Comparison of ENCODE assay signal across 15 cellular contexts in the genomic region with DNA sequence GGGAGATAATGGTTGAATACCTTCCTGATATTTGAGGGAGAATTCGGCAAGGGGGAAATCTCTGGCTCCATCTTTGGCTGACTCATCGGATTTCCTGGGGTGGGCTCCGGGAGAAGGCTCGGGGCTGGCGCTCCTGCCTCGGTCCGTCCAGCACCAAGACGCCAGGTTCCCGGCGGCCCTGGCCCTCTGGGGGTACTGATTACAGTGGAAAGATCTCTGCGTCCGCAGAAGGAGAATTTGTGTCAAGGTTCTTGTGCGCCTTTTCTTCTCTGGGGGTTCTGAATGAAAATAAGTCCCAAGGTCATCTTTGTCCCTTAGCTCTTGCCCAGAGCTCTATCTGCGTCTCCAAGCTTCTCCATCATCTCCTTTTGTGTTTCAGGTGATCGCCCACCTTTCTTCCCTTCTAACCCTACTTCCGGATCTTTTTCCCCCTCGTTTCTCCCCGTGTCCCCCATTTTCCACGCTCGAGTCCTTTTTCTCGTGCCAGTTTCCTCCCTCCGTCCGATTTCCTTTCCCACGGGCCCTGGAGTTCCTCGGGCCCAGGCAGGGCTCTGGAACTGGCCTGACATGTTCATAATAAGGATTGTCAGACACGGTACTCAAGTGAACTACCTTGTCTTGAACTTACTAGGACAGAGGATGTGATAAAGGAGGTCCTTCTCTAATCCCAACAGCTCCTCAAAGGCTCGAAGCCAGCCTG. TPM values are rescaled to one million over a fixed set of nuclear protein-coding genes. Genes with fewer than 3 reads are reported as not detected.
DNase-seq lines count a peak whose midpoint lies in the region; ATAC-seq, FAIRE-seq and TF ChIP-seq lines count a peak whose summit lies in the region.
"Had no signal": no experiment of that assay in that cellular context is flagged by ENCODE, and none has a peak within 500 bp of the region (broad histone marks: within the 10 kb centered on the region; RNA-seq: fewer than 3 reads in every experiment).

No MANE protein-coding gene starts in this region.

- peak overlapping the region; percentile 27 to 28 for H3K4me3 ChIP-seq in kidney (ENCODE audit: low read length in 2 of 2)
- H3K4me3 ChIP-seq in sigmoid colon = no peak overlapping the region

- H3K4me3 Mint-ChIP-seq in activated naive CD4-positive, alpha-beta T cell treated with anti-CD3 and anti-CD28 coated beads, Interleukin-2, amount 10 ng/mL, durations not matched to agents 7 days and 5 days = peak overlapping the region; percentile 93
- peak overlapping the region; percentile 69 for H3K4me3 Mint-ChIP-seq in activated T-helper 2 cell treated with anti-CD3 and anti-CD28 coated beads, Interferon-gamma antibody, Interleukin-2, Interleukin-4, amounts not matched to agents 10 μg/mL and 5 μg/mL and 100 μg/mL, durations not matched to agents 14 hours and 24 hours and 36 hours (ENCODE audit: low read depth)
- H3K4me3 Mint-ChIP-seq in stimulated activated naive B cell treated with anti-CD40 and anti-IgM and Interleukin-4, amounts not matched to agents 10 μg/mL and 1 μg/mL and 100 μg/mL, for 72 hours = peak overlapping the region; percentile 43 to 87
- peak overlapping the region in 1 of 2 donors; percentile 98 for H3K4me3 Mint-ChIP-seq in CD14-positive monocyte

- H3K36me3 ChIP-seq in kidney (ENCODE audit: control insufficient read depth in 1 of 2, insufficient read depth in 2 of 2, low read length in 2 of 2) (no peaks in the 10 kb centered on the region), sigmoid colon (no peaks in the 10 kb centered on the region)
- H3K36me3 ChIP-seq: neutrophil had no signal

- intact Hi-C loops in activated T-helper 2 cell treated with anti-CD3 and anti-CD28 coated beads, Interferon-gamma antibody, Interleukin-2, Interleukin-4, amounts not matched to agents 10 μg/mL and 5 μg/mL and 100 μg/mL, durations not matched to agents 14 hours and 24 hours and 36 hours (cut with micrococcal nuclease) = loop anchor here (2.0 to 5.0 kb wide), 3 partner anchors 14 to 1732 kb away; a partner anchor contains a TSS
- intact Hi-C loops in kidney (cut with DNase I) = no loop called here
- intact Hi-C loops in CD14-positive monocyte (cut with micrococcal nuclease) = no loop called here
- intact Hi-C loops in sigmoid colon (cut with DNase I) = loop anchor here (5.0 kb wide), 1 partner anchor 88 kb away; no protein-coding TSS in a partner anchor

- no peak for ATAC-seq in stimulated activated naive B cell treated with anti-CD40 and anti-IgM and Interleukin-4, amounts not matched to agents 10 μg/mL and 1 μg/mL and 100 μg/mL, for 72 hours (replicated peaks)
- no peak for ATAC-seq in omental fat pad (ENCODE audit: low FRiP score)

- no peak for DNase-seq in activated naive CD4-positive, alpha-beta T cell treated with anti-CD3 and anti-CD28 coated beads, Interleukin-2, amount 10 ng/mL, durations not matched to agents 7 days and 5 days
- no peak for DNase-seq in activated naive CD4-positive, alpha-beta T cell (lab: John Stamatoyannopoulos, UW)
- DNase-seq in activated T-helper 2 cell treated with anti-CD3 and anti-CD28 coated beads, Interferon-gamma antibody, Interleukin-2, Interleukin-4, amounts not matched to agents 10 μg/mL and 5 μg/mL and 100 μg/mL, durations not matched to agents 14 hours and 24 hours and 36 hours (ENCODE audit: low spot score) = no peak
- no peak for DNase-seq in kidney
- DNase-seq in stimulated activated naive B cell treated with anti-CD40 and anti-IgM and Interleukin-4, amounts not matched to agents 10 μg/mL and 1 μg/mL and 100 μg/mL, for 72 hours = no peak
- DNase-seq in CD14-positive monocyte (ENCODE audit: low spot score) = no peak
- no peak for DNase-seq in omental fat pad (ENCODE audit: low spot score)
- no peak for DNase-seq in sigmoid colon
- DNase-seq: activated effector memory CD4-positive, alpha-beta T cell treated with Interleukin-2 at 50 U/mL for 16 hours; KBM-7; kidney glomerular epithelial cell; NCI-H1694; RPMI8226; stimulated activated CD8-positive, alpha-beta memory T cell treated with anti-CD3 and anti-CD28 coated beads, Interleukin-4, amount 100 ng/mL, for 48 hours had no signal

- peak overlapping the region; percentile 63 for H3K27ac Mint-ChIP-seq in activated naive CD4-positive, alpha-beta T cell treated with anti-CD3 and anti-CD28 coated beads, Interleukin-2, amount 10 ng/mL, durations not matched to agents 7 days and 5 days
- H3K27ac Mint-ChIP-seq in activated T-helper 2 cell treated with anti-CD3 and anti-CD28 coated beads, Interferon-gamma antibody, Interleukin-2, Interleukin-4, amounts not matched to agents 10 μg/mL and 5 μg/mL and 100 μg/mL, durations not matched to agents 14 hours and 24 hours and 36 hours = no peak overlapping the region
- H3K27ac Mint-ChIP-seq in stimulated activated naive B cell treated with anti-CD40 and anti-IgM and Interleukin-4, amounts not matched to agents 10 μg/mL and 1 μg/mL and 100 μg/mL, for 72 hours = peak overlapping the region; percentile 93
- H3K27ac Mint-ChIP-seq in CD14-positive monocyte = peak overlapping the region in 1 of 7 donors; percentile 68

- peaks cover 100% of the 10 kb centered on the region for H3K27me3 Mint-ChIP-seq in activated naive CD4-positive, alpha-beta T cell treated with anti-CD3 and anti-CD28 coated beads, Interleukin-2, amount 10 ng/mL, durations not matched to agents 7 days and 5 days
- peaks cover 86% of the 10 kb centered on the region for H3K27me3 Mint-ChIP-seq in activated T-helper 2 cell treated with anti-CD3 and anti-CD28 coated beads, Interferon-gamma antibody, Interleukin-2, Interleukin-4, amounts not matched to agents 10 μg/mL and 5 μg/mL and 100 μg/mL, durations not matched to agents 14 hours and 24 hours and 36 hours (ENCODE audit: low read depth)
- H3K27me3 Mint-ChIP-seq in stimulated activated naive B cell treated with anti-CD40 and anti-IgM and Interleukin-4, amounts not matched to agents 10 μg/mL and 1 μg/mL and 100 μg/mL, for 72 hours = peaks cover 84 to 100% of the 10 kb centered on the region in 2 donors
- peaks cover 81 to 90% (median 89%) of the 10 kb centered on the region in 3 donors for H3K27me3 Mint-ChIP-seq in CD14-positive monocyte (ENCODE audit: low read depth in 3 of 3)

- no peak for FAIRE-seq in kidney (lab: Jason Lieb, UNC)

- no peak overlapping the region for H3K27ac ChIP-seq in kidney (ENCODE audit: low read depth in 2 of 2, low read length in 2 of 2)
- H3K27ac ChIP-seq in sigmoid colon = peak overlapping the region in 2 of 4 donors; percentile 6 to 67
- H3K27ac ChIP-seq: neutrophil had no signal

- H3K4me1 Mint-ChIP-seq in activated naive CD4-positive, alpha-beta T cell treated with anti-CD3 and anti-CD28 coated beads, Interleukin-2, amount 10 ng/mL, durations not matched to agents 7 days and 5 days = peaks cover 79% of the 10 kb centered on the region
- H3K4me1 Mint-ChIP-seq in activated T-helper 2 cell treated with anti-CD3 and anti-CD28 coated beads, Interferon-gamma antibody, Interleukin-2, Interleukin-4, amounts not matched to agents 10 μg/mL and 5 μg/mL and 100 μg/mL, durations not matched to agents 14 hours and 24 hours and 36 hours (ENCODE audit: low read depth) = peaks cover 39% of the 10 kb centered on the region
- peaks cover 39 to 54% of the 10 kb centered on the region in 2 donors for H3K4me1 Mint-ChIP-seq in stimulated activated naive B cell treated with anti-CD40 and anti-IgM and Interleukin-4, amounts not matched to agents 10 μg/mL and 1 μg/mL and 100 μg/mL, for 72 hours
- peaks cover 75% of the 10 kb centered on the region for H3K4me1 Mint-ChIP-seq in CD14-positive monocyte

- TF ChIP-seq CTCF in kidney (IDR thresholded peaks at IDR 0.05; ENCODE audit: borderline replicate concordance, extremely low read depth, insufficient read depth) (no peak), CD14-positive monocyte (IDR thresholded peaks at IDR 0.05) (no peak), omental fat pad (IDR thresholded peaks at IDR 0.05) (no peak), sigmoid colon (IDR thresholded peaks at IDR 0.05) (no peak)

- H3K9me3 ChIP-seq in kidney (ENCODE audit: control insufficient read depth in 1 of 2, low read length in 2 of 2) (no peaks in the 10 kb centered on the region), sigmoid colon (no peaks in the 10 kb centered on the region)
- H3K9me3 ChIP-seq: neutrophil had no signal

- H3K4me1 ChIP-seq in kidney (ENCODE audit: control insufficient read depth in 1 of 2, insufficient read depth in 1 of 2, low read depth in 1 of 2, low read length in 2 of 2) (peaks cover 4 to 11% of the 10 kb centered on the region in 2 donors), sigmoid colon (peaks cover 0 to 42% (median 37%) of the 10 kb centered on the region in 4 donors)

- peaks cover 40% of the 10 kb centered on the region for H3K36me3 Mint-ChIP-seq in activated naive CD4-positive, alpha-beta T cell treated with anti-CD3 and anti-CD28 coated beads, Interleukin-2, amount 10 ng/mL, durations not matched to agents 7 days and 5 days
- peaks cover 9% of the 10 kb centered on the region for H3K36me3 Mint-ChIP-seq in activated T-helper 2 cell treated with anti-CD3 and anti-CD28 coated beads, Interferon-gamma antibody, Interleukin-2, Interleukin-4, amounts not matched to agents 10 μg/mL and 5 μg/mL and 100 μg/mL, durations not matched to agents 14 hours and 24 hours and 36 hours (ENCODE audit: low read depth)
- H3K36me3 Mint-ChIP-seq in stimulated activated naive B cell treated with anti-CD40 and anti-IgM and Interleukin-4, amounts not matched to agents 10 μg/mL and 1 μg/mL and 100 μg/mL, for 72 hours = peaks cover 17 to 18% of the 10 kb centered on the region in 2 donors
- peaks cover 17 to 41% of the 10 kb centered on the region in 2 donors for H3K36me3 Mint-ChIP-seq in CD14-positive monocyte

- WGBS in sigmoid colon, 2 donors = 13 to 16% methylated on average over 27 of the region's 27 CpGs

- no peak overlapping the region for H3K9ac ChIP-seq in kidney (ENCODE audit: low read length in 2 of 2)

- H3K9me3 Mint-ChIP-seq in activated naive CD4-positive, alpha-beta T cell treated with anti-CD3 and anti-CD28 coated beads, Interleukin-2, amount 10 ng/mL, durations not matched to agents 7 days and 5 days = peaks cover 4% of the 10 kb centered on the region
- peaks cover 15% of the 10 kb centered on the region for H3K9me3 Mint-ChIP-seq in activated T-helper 2 cell treated with anti-CD3 and anti-CD28 coated beads, Interferon-gamma antibody, Interleukin-2, Interleukin-4, amounts not matched to agents 10 μg/mL and 5 μg/mL and 100 μg/mL, durations not matched to agents 14 hours and 24 hours and 36 hours
- peaks cover 14% of the 10 kb centered on the region in 2 donors for H3K9me3 Mint-ChIP-seq in stimulated activated naive B cell treated with anti-CD40 and anti-IgM and Interleukin-4, amounts not matched to agents 10 μg/mL and 1 μg/mL and 100 μg/mL, for 72 hours
- peaks cover 16 to 70% (median 47%) of the 10 kb centered on the region in 7 donors for H3K9me3 Mint-ChIP-seq in CD14-positive monocyte

- no peak for TF ChIP-seq POLR2A in sigmoid colon (IDR thresholded peaks at IDR 0.05)

- H3K27me3 ChIP-seq in sigmoid colon = peaks cover 59 to 78% (median 75%) of the 10 kb centered on the region in 3 donors

- CTCF ChIA-PET in activated naive CD4-positive, alpha-beta T cell treated with anti-CD3 and anti-CD28 coated beads, Interleukin-2, amount 10 ng/mL, durations not matched to agents 7 days and 5 days (lab: Charles Lee) = interaction anchor here (1.0 to 2.5 kb wide), 4 partner anchors 9 to 524 kb away, joined by 3 to 10 read pairs (median 6); no protein-coding TSS in a partner anchor

- TF ChIP-seq EP300 in sigmoid colon (IDR thresholded peaks at IDR 0.05) = no peak

RNA-seq across cellular contexts. Expression of a gene that starts 11.6 kb away (rescaled TPM):
- 0.71 and 0.75 TPM in 2 replicates for total RNA-seq in activated T-helper 2 cell treated with anti-CD3 and anti-CD28 coated beads, Interferon-gamma antibody, Interleukin-2, Interleukin-4, amounts not matched to agents 10 μg/mL and 5 μg/mL and 100 μg/mL, durations not matched to agents 14 hours and 24 hours and 36 hours
- total RNA-seq in kidney (8.5 TPM), omental fat pad (10 to 100 TPM in 3 of 4 donors, 1 to 10 TPM in 1; 7.2 to 35.9 (median 18.7) TPM), sigmoid colon (10 to 100 TPM in 1 of 4 donors, 1 to 10 TPM in 3; 6.0 to 10.7 (median 7.5) TPM)
- polyA plus RNA-seq in kidney (ENCODE audit: insufficient read depth, low read depth, low replicate concordance) (6.4 TPM), CD14-positive monocyte (not detected), sigmoid colon (1 to 10 TPM; 1.4 to 5.0 (median 4.2) TPM)

Comparison
In these comparisons a context has a peak if more than half of its experiments do, and no peak if none do; other contexts are left out.
1. H3K4me3 ChIP-seq: peak in kidney (2 of 2); none in sigmoid colon (0 of 4).
2. intact Hi-C loops: an anchor here in activated T-helper 2 cell treated with anti-CD3 and anti-CD28 coated beads, Interferon-gamma antibody, Interleukin-2, Interleukin-4, amounts not matched to agents 10 μg/mL and 5 μg/mL and 100 μg/mL, durations not matched to agents 14 hours and 24 hours and 36 hours (2.0 to 5.0 kb wide) and sigmoid colon (5.0 kb wide); none called in kidney and CD14-positive monocyte.